ENCODE assay signal across 1 cellular context in the genomic region with DNA sequence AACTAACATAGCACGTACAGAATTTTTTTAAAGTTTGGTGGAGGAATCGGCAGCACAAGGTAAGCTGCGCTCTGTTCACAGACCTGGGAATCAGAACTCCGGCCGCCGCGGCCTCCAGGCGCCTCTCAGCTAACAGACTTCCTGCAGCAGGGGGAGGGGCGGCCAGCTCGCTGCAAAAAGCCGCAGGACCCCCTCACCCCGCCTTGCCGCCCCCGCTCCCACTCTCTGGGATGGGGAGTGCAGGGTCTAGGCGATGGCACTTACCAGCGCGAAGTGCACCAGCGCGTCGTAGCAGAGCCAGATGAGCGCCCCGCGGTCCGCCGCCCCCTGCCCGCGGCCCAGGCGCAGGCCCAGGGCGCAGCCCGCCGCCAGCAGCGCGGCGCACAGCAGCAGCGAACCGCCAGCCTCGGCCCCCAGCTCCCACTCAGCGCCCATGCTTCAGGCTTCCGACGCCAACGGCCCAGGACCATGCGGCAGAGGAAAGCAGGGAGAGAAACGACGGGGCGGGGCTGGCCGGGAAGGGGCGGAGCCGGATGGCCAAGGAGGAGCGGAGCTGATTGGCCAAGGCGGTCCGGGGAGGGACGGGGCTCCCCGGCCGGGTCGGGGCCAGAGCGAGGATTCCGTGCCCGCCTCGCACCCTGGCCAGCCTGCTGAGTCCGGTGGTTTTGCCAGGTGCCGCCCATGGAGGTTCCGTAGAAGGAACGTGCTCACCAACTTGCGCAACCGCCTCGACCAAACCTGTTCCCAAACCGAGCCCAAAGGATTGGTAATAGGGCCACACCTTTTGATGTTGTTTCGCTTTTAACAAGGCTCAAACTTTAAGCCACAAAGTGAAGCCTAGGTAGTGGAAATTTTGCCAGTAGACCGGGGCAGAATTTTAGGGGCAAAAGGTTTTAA.
TF ChIP-seq lines count a peak whose summit lies in the region.

A gene (minus strand): TSS at position 497 of the 897 bp plus-strand sequence. CDS start 62 bp downstream, at position 435.

TF ChIP-seq in HepG2, 621 proteins besides CTCF, POLR2A, EP300 and RAD21 (continued from another document and continues in another):
- TF ChIP-seq, protein P1, sequence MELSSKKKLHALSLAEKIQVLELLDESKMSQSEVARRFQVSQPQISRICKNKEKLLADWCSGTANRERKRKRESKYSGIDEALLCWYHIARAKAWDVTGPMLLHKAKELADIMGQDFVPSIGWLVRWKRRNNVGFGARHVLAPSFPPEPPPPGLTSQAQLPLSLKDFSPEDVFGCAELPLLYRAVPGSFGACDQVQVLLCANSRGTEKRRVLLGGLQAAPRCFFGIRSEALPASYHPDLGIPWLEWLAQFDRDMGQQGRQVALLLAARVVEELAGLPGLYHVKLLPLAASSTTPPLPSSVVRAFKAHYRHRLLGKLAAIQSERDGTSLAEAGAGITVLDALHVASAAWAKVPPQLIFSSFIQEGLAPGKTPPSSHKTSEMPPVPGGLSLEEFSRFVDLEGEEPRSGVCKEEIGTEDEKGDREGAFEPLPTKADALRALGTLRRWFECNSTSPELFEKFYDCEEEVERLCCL (CRISPR knock-in tag; IDR thresholded peaks at IDR 0.05; ENCODE audit: borderline replicate concordance) = no peak
- no peak for TF ChIP-seq NR3C1 (CRISPR knock-in tag; IDR thresholded peaks at IDR 0.05)
- TF ChIP-seq, protein P2, sequence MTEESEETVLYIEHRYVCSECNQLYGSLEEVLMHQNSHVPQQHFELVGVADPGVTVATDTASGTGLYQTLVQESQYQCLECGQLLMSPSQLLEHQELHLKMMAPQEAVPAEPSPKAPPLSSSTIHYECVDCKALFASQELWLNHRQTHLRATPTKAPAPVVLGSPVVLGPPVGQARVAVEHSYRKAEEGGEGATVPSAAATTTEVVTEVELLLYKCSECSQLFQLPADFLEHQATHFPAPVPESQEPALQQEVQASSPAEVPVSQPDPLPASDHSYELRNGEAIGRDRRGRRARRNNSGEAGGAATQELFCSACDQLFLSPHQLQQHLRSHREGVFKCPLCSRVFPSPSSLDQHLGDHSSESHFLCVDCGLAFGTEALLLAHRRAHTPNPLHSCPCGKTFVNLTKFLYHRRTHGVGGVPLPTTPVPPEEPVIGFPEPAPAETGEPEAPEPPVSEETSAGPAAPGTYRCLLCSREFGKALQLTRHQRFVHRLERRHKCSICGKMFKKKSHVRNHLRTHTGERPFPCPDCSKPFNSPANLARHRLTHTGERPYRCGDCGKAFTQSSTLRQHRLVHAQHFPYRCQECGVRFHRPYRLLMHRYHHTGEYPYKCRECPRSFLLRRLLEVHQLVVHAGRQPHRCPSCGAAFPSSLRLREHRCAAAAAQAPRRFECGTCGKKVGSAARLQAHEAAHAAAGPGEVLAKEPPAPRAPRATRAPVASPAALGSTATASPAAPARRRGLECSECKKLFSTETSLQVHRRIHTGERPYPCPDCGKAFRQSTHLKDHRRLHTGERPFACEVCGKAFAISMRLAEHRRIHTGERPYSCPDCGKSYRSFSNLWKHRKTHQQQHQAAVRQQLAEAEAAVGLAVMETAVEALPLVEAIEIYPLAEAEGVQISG (CRISPR knock-in tag; IDR thresholded peaks at IDR 0.05) = peak; percentile 85
- peak; percentile 87 for TF ChIP-seq CEBPB (IDR thresholded peaks at IDR 0.05; ENCODE audit: borderline replicate concordance, low read depth, low read length)
- TF ChIP-seq ZNF180 (CRISPR knock-in tag; IDR thresholded peaks at IDR 0.05; ENCODE audit: borderline replicate concordance, low read depth) = peak; percentile 27; the same call in 1 of the 2 replicates
- TF ChIP-seq, protein P3, sequence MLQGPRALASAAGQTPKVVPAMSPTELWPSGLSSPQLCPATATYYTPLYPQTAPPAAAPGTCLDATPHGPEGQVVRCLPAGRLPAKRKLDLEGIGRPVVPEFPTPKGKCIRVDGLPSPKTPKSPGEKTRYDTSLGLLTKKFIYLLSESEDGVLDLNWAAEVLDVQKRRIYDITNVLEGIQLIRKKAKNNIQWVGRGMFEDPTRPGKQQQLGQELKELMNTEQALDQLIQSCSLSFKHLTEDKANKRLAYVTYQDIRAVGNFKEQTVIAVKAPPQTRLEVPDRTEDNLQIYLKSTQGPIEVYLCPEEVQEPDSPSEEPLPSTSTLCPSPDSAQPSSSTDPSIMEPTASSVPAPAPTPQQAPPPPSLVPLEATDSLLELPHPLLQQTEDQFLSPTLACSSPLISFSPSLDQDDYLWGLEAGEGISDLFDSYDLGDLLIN (CRISPR knock-in tag; IDR thresholded peaks at IDR 0.05; ENCODE audit: borderline replicate concordance) = peak; percentile 69; the same call in 1 of the 2 replicates
- TF ChIP-seq ZNF768 (CRISPR knock-in tag; IDR thresholded peaks at IDR 0.05) = peak; percentile 67; the same call in 1 of the 2 replicates
- TF ChIP-seq ZFP37 (CRISPR knock-in tag; IDR thresholded peaks at IDR 0.05; ENCODE audit: borderline replicate concordance) = peak; percentile 83
- TF ChIP-seq, protein P4, sequence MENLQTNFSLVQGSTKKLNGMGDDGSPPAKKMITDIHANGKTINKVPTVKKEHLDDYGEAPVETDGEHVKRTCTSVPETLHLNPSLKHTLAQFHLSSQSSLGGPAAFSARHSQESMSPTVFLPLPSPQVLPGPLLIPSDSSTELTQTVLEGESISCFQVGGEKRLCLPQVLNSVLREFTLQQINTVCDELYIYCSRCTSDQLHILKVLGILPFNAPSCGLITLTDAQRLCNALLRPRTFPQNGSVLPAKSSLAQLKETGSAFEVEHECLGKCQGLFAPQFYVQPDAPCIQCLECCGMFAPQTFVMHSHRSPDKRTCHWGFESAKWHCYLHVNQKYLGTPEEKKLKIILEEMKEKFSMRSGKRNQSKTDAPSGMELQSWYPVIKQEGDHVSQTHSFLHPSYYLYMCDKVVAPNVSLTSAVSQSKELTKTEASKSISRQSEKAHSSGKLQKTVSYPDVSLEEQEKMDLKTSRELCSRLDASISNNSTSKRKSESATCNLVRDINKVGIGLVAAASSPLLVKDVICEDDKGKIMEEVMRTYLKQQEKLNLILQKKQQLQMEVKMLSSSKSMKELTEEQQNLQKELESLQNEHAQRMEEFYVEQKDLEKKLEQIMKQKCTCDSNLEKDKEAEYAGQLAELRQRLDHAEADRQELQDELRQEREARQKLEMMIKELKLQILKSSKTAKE (CRISPR knock-in tag; IDR thresholded peaks at IDR 0.05; ENCODE audit: borderline replicate concordance) = no peak
- peak; percentile 83; the same call in 1 of the 2 replicates for TF ChIP-seq ZNF30 (CRISPR knock-in tag; IDR thresholded peaks at IDR 0.05)
- TF ChIP-seq IRX3 (CRISPR knock-in tag; IDR thresholded peaks at IDR 0.05; ENCODE audit: borderline replicate concordance, low read depth) = peak; percentile 92
- TF ChIP-seq, protein P5, sequence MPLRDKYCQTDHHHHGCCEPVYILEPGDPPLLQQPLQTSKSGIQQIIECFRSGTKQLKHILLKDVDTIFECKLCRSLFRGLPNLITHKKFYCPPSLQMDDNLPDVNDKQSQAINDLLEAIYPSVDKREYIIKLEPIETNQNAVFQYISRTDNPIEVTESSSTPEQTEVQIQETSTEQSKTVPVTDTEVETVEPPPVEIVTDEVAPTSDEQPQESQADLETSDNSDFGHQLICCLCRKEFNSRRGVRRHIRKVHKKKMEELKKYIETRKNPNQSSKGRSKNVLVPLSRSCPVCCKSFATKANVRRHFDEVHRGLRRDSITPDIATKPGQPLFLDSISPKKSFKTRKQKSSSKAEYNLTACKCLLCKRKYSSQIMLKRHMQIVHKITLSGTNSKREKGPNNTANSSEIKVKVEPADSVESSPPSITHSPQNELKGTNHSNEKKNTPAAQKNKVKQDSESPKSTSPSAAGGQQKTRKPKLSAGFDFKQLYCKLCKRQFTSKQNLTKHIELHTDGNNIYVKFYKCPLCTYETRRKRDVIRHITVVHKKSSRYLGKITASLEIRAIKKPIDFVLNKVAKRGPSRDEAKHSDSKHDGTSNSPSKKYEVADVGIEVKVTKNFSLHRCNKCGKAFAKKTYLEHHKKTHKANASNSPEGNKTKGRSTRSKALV (CRISPR knock-in tag; IDR thresholded peaks at IDR 0.05) = peak; percentile 68; the same call in 1 of the 2 replicates
- TF ChIP-seq, protein P6, sequence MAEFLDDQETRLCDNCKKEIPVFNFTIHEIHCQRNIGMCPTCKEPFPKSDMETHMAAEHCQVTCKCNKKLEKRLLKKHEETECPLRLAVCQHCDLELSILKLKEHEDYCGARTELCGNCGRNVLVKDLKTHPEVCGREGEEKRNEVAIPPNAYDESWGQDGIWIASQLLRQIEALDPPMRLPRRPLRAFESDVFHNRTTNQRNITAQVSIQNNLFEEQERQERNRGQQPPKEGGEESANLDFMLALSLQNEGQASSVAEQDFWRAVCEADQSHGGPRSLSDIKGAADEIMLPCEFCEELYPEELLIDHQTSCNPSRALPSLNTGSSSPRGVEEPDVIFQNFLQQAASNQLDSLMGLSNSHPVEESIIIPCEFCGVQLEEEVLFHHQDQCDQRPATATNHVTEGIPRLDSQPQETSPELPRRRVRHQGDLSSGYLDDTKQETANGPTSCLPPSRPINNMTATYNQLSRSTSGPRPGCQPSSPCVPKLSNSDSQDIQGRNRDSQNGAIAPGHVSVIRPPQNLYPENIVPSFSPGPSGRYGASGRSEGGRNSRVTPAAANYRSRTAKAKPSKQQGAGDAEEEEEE (CRISPR knock-in tag; IDR thresholded peaks at IDR 0.05; ENCODE audit: borderline replicate concordance) = no peak
- TF ChIP-seq, protein P7, sequence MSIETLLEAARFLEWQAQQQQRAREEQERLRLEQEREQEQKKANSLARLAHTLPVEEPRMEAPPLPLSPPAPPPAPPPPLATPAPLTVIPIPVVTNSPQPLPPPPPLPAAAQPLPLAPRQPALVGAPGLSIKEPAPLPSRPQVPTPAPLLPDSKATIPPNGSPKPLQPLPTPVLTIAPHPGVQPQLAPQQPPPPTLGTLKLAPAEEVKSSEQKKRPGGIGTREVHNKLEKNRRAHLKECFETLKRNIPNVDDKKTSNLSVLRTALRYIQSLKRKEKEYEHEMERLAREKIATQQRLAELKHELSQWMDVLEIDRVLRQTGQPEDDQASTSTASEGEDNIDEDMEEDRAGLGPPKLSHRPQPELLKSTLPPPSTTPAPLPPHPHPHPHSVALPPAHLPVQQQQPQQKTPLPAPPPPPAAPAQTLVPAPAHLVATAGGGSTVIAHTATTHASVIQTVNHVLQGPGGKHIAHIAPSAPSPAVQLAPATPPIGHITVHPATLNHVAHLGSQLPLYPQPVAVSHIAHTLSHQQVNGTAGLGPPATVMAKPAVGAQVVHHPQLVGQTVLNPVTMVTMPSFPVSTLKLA (IDR thresholded peaks at IDR 0.05) = no peak
- TF ChIP-seq ZNF546 (CRISPR knock-in tag; conservative IDR thresholded peaks at IDR 0.05) = 0 out of 2 replicates have a peak, but pooled peaks have one; percentile 59
- no peak for TF ChIP-seq KDM4B (CRISPR knock-in tag; IDR thresholded peaks at IDR 0.05)
- TF ChIP-seq RNF2 (conservative IDR thresholded peaks at IDR 0.05; ENCODE audit: low read depth) = peak; percentile 86
- TF ChIP-seq ATF7 (IDR thresholded peaks at IDR 0.05) = no peak
- 0 out of 2 replicates have a peak, but pooled peaks have one; percentile 41 for TF ChIP-seq ATF7 (CRISPR knock-in tag; IDR thresholded peaks at IDR 0.05)
- TF ChIP-seq ZNF737 (CRISPR knock-in tag; IDR thresholded peaks at IDR 0.05; ENCODE audit: borderline replicate concordance) = 0 out of 2 replicates have a peak, but pooled peaks have one; percentile 76
- no peak for TF ChIP-seq U2AF1 (optimal IDR thresholded peaks at IDR 0.05; ENCODE audit: low read depth, low read length)
- TF ChIP-seq, protein P8, sequence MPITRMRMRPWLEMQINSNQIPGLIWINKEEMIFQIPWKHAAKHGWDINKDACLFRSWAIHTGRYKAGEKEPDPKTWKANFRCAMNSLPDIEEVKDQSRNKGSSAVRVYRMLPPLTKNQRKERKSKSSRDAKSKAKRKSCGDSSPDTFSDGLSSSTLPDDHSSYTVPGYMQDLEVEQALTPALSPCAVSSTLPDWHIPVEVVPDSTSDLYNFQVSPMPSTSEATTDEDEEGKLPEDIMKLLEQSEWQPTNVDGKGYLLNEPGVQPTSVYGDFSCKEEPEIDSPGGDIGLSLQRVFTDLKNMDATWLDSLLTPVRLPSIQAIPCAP (CRISPR knock-in tag; IDR thresholded peaks at IDR 0.05; ENCODE audit: low read depth) = no peak
- TF ChIP-seq ZBTB21 (CRISPR knock-in tag; IDR thresholded peaks at IDR 0.05) = no peak
- 0 out of 2 replicates have a peak, but pooled peaks have one; percentile 84 for TF ChIP-seq FLYWCH1 (CRISPR knock-in tag; IDR thresholded peaks at IDR 0.05)
- TF ChIP-seq RORA (CRISPR knock-in tag; IDR thresholded peaks at IDR 0.05) = no peak
- peak; percentile 97 for TF ChIP-seq HIVEP1 (CRISPR knock-in tag; IDR thresholded peaks at IDR 0.05)
- TF ChIP-seq ZNF235 (CRISPR knock-in tag; IDR thresholded peaks at IDR 0.05; ENCODE audit: borderline replicate concordance) = no peak
- no peak for TF ChIP-seq ZNF207 (IDR thresholded peaks at IDR 0.05; ENCODE audit: borderline replicate concordance)
- no peak for TF ChIP-seq NFRKB (IDR thresholded peaks at IDR 0.05)
- peak; percentile 88; the same call in 1 of the 2 replicates for TF ChIP-seq ZNF430 (CRISPR knock-in tag; IDR thresholded peaks at IDR 0.05)
- TF ChIP-seq SMC3 (IDR thresholded peaks at IDR 0.05; ENCODE audit: low read length) = no peak
- TF ChIP-seq ZSCAN12 (CRISPR knock-in tag; IDR thresholded peaks at IDR 0.05) = peak; percentile 85
- TF ChIP-seq MED13 (CRISPR knock-in tag; IDR thresholded peaks at IDR 0.05) = peak; percentile 52; the same call in 1 of the 2 replicates
- TF ChIP-seq WIZ (CRISPR knock-in tag; IDR thresholded peaks at IDR 0.05) = no peak
- TF ChIP-seq, protein P9, sequence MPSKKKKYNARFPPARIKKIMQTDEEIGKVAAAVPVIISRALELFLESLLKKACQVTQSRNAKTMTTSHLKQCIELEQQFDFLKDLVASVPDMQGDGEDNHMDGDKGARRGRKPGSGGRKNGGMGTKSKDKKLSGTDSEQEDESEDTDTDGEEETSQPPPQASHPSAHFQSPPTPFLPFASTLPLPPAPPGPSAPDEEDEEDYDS (CRISPR knock-in tag; IDR thresholded peaks at IDR 0.05) = peak; percentile 89
- TF ChIP-seq, protein P10, sequence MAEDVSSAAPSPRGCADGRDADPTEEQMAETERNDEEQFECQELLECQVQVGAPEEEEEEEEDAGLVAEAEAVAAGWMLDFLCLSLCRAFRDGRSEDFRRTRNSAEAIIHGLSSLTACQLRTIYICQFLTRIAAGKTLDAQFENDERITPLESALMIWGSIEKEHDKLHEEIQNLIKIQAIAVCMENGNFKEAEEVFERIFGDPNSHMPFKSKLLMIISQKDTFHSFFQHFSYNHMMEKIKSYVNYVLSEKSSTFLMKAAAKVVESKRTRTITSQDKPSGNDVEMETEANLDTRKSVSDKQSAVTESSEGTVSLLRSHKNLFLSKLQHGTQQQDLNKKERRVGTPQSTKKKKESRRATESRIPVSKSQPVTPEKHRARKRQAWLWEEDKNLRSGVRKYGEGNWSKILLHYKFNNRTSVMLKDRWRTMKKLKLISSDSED (CRISPR knock-in tag; IDR thresholded peaks at IDR 0.05) = 0 out of 2 replicates have a peak, but pooled peaks have one; percentile 71
- 0 out of 2 replicates have a peak, but pooled peaks have one; percentile 20 for TF ChIP-seq ARNTL (CRISPR knock-in tag; IDR thresholded peaks at IDR 0.05)
- 0 out of 2 replicates have a peak, but pooled peaks have one; percentile 38 for TF ChIP-seq ZBTB1 (CRISPR knock-in tag; IDR thresholded peaks at IDR 0.05; ENCODE audit: borderline replicate concordance)
- 0 out of 2 replicates have a peak, but pooled peaks have one; percentile 12 for TF ChIP-seq STAT5B (CRISPR knock-in tag; IDR thresholded peaks at IDR 0.05)
- TF ChIP-seq KDM6A (CRISPR knock-in tag; IDR thresholded peaks at IDR 0.05; ENCODE audit: low read depth) = no peak
- TF ChIP-seq EZH2 (conservative IDR thresholded peaks at IDR 0.05; ENCODE audit: low read depth, low read length) = no peak
- no peak; the same call in 1 of the 2 replicates for TF ChIP-seq MAF1 (CRISPR knock-in tag; IDR thresholded peaks at IDR 0.05; ENCODE audit: borderline replicate concordance)
- TF ChIP-seq PHF21A (CRISPR knock-in tag; IDR thresholded peaks at IDR 0.05) = peak; percentile 75; the same call in 1 of the 2 replicates
- TF ChIP-seq FOXJ3 (CRISPR knock-in tag; IDR thresholded peaks at IDR 0.05; ENCODE audit: borderline replicate concordance) = 0 out of 2 replicates have a peak, but pooled peaks have one; percentile 34
- no peak for TF ChIP-seq ZC3H13 (CRISPR knock-in tag; IDR thresholded peaks at IDR 0.05)
